In the genomic region with DNA sequence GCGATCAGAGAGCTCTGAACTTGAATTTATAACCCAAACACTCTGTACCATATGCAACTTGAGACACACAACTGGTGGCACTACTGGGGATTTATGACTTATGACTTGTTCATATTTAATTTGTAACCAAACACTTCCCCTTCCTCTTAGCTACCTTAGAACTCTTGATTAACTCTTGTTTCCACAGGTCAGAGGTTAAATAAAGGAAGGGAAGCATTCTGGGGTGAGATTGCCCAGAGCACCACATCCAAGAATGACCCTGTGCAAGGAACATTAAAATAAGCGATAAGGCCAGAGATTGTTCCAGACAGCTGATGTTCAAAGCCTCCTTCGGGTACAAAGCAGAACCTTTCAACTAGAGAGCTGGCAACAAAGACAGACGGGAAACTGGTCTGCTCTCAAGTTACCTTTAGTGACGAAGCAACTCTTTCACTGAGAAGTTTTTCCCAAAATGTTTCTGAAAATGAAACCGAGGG, we compare ENCODE assay signal across 13 cellular contexts.
DNase-seq lines count a peak whose midpoint lies in the region; FAIRE-seq and TF ChIP-seq lines count a peak whose summit lies in the region.
"Had no signal": no experiment of that assay in that cellular context is flagged by ENCODE, and none has a peak within 500 bp of the region (broad histone marks: within the 10 kb centered on the region; RNA-seq: fewer than 3 reads in every experiment).

No MANE protein-coding gene starts in this region.

- no peak overlapping the region for H4K91ac ChIP-seq in H1 (replicated peaks; ENCODE audit: insufficient read length, low read length)

- no peaks in the 10 kb centered on the region for H4K20me1 ChIP-seq in H1 (replicated peaks in 1 of 2; ENCODE audit: control insufficient read depth in 1 of 2, insufficient read depth in 2 of 2, low read length in 2 of 2)

- no peak overlapping the region for H2BK5ac ChIP-seq in H1 (ENCODE audit: low read depth, low read length)

- no peak overlapping the region for H3K4me3 ChIP-seq in H1 (ENCODE audit: extremely low read depth in 1 of 4, insufficient read depth in 2 of 4, low read depth in 3 of 4, low read length in 4 of 4)
- H3K4me3 ChIP-seq in stomach = no peak overlapping the region
- H3K4me3 ChIP-seq: GM23248 had no signal

- H3K27ac ChIP-seq in H1 (ENCODE audit: low read depth, low read length) (no peak overlapping the region), stomach (no peak overlapping the region)
- H3K27ac ChIP-seq: GM23248 had no signal

- 84% methylated on average over 6 of the region's 6 CpGs; no CpG with 5 or more reads in 1 of the 2 experiments for WGBS in H1 (ENCODE audit: extremely low coverage in 1 of 2, insufficient coverage in 1 of 2, insufficient read length in 1 of 2, insufficient replicate concordance in 2 of 2, low coverage in 1 of 2, low lambda C conversion rate in 2 of 2, missing lambda C conversion rate in 1 of 2), 2 experiments
- WGBS in stomach, 5 donors = 22 to 55% (median 44%) methylated on average over 6 of the region's 6 CpGs

- TF ChIP-seq CTCF in H1 (IDR thresholded peaks at IDR 0.05; ENCODE audit: control extremely low read depth in 1 of 3, insufficient read depth in 1 of 3, low read depth in 1 of 3, low read length in 3 of 3) (no peak), stomach (IDR thresholded peaks at IDR 0.05) (no peak), mesothelial cell of epicardium (IDR thresholded peaks at IDR 0.05; ENCODE audit: unreplicated experiment) (no peak)

- no peak overlapping the region for H2AFZ ChIP-seq in H1 (ENCODE audit: low read length)
- H2AFZ ChIP-seq: GM23248 had no signal

- H2AK5ac ChIP-seq in H1 (ENCODE audit: low read depth, low read length) = no peak overlapping the region

- FAIRE-seq in H1 (lab: Jason Lieb, UNC) = peak; percentile 62
- FAIRE-seq: G401.6 had no signal

- no peak overlapping the region for H4K5ac ChIP-seq in H1 (ENCODE audit: insufficient read length, low read depth, low read length)

- H3K27me3 Mint-ChIP-seq in activated naive CD4-positive, alpha-beta T cell treated with anti-CD3 and anti-CD28 coated beads for 36 hours (ENCODE audit: low read depth) = no peaks in the 10 kb centered on the region
- peaks cover 62% of the 10 kb centered on the region for H3K27me3 Mint-ChIP-seq in mesothelial cell of epicardium (ENCODE audit: low read depth)

- H3K23ac ChIP-seq in H1 (ENCODE audit: insufficient read length) = no peak overlapping the region

- no peak for TF ChIP-seq RAD21 in H1 (IDR thresholded peaks at IDR 0.05 in 1 of 2, conservative IDR thresholded peaks at IDR 0.05 in 1 of 2; ENCODE audit: low read depth in 2 of 2, low read length in 2 of 2)

- no peak overlapping the region for H3K56ac ChIP-seq in H1 (replicated peaks; ENCODE audit: insufficient read length, low read depth, low read length)

- no peak overlapping the region for H3K14ac ChIP-seq in H1 (ENCODE audit: insufficient read length)

- POLR2A ChIA-PET in H1 (lab: Charles Lee; ENCODE audit: partially characterized antibody) = interaction anchor here (1.1 kb wide), 1 partner anchor 11 kb away, joined by 3 read pairs; no protein-coding TSS in a partner anchor

- H2BK120ac ChIP-seq in H1 (replicated peaks; ENCODE audit: low read depth, low read length) = no peak overlapping the region

- no peaks in the 10 kb centered on the region for H3K27me3 ChIP-seq in H1 (replicated peaks in 1 of 4; ENCODE audit: control insufficient read depth in 3 of 4, extremely low read depth in 1 of 4, insufficient read depth in 3 of 4, low read length in 3 of 4)
- H3K27me3 ChIP-seq in stomach = no peaks in the 10 kb centered on the region

- no peak overlapping the region for H3K4ac ChIP-seq in H1 (replicated peaks; ENCODE audit: insufficient read length, low read depth, low read length)

- no peaks in the 10 kb centered on the region for H3K9me3 Mint-ChIP-seq in activated naive CD4-positive, alpha-beta T cell treated with anti-CD3 and anti-CD28 coated beads for 36 hours
- H3K9me3 Mint-ChIP-seq in mesothelial cell of epicardium = peaks cover 5% of the 10 kb centered on the region
- H3K9me3 Mint-ChIP-seq: neural crest cell had no signal

- H3K4me1 Mint-ChIP-seq in activated naive CD4-positive, alpha-beta T cell treated with anti-CD3 and anti-CD28 coated beads for 36 hours (ENCODE audit: low read depth) = peaks cover 59% of the 10 kb centered on the region
- peaks cover 12% of the 10 kb centered on the region for H3K4me1 Mint-ChIP-seq in mesothelial cell of epicardium

- no peak for DNase-seq in activated naive CD4-positive, alpha-beta T cell treated with anti-CD3 and anti-CD28 coated beads for 36 hours
- DNase-seq in activated naive CD4-positive, alpha-beta T cell treated with Interleukin-2 at 50 U/mL for 16 hours = no peak
- DNase-seq in NCI-H510A (lab: John Stamatoyannopoulos, UW) (peak; percentile 26), H1 (ENCODE audit: low read depth in 1 of 2, low spot score in 2 of 2) (no peak), stomach (peak; percentile 31), RKO (ENCODE audit: low spot score) (no peak), mesothelial cell of epicardium (ENCODE audit: low spot score in 2 of 2, unreplicated experiment in 2 of 2) (no peak), superior temporal gyrus (ENCODE audit: extremely low spot score) (no peak)
- DNase-seq: GM23248; stimulated activated naive CD8-positive, alpha-beta T cell treated with anti-CD3 and anti-CD28 coated beads, Interleukin-15, Interleukin-2, amounts not matched to agents 100 U/mL and 50 U/mL, for 24 hours; T-helper 1 cell had no signal

- H3K4me3 Mint-ChIP-seq in activated naive CD4-positive, alpha-beta T cell treated with anti-CD3 and anti-CD28 coated beads for 36 hours = no peak overlapping the region
- H3K4me3 Mint-ChIP-seq in mesothelial cell of epicardium = no peak overlapping the region
- H3K4me3 Mint-ChIP-seq: neural crest cell had no signal

- no peak overlapping the region for H4K8ac ChIP-seq in H1 (ENCODE audit: extremely low read depth, insufficient read depth, low read length)

- no peaks in the 10 kb centered on the region for H3K79me2 ChIP-seq in H1 (ENCODE audit: control insufficient read depth in 1 of 2, insufficient read depth in 2 of 2, low read length in 2 of 2)

- H3K18ac ChIP-seq in H1 (ENCODE audit: extremely low read depth, low read length) = no peak overlapping the region

- H3K4me2 ChIP-seq in H1 (ENCODE audit: insufficient read depth in 1 of 2, low read depth in 2 of 2, low read length in 2 of 2) = no peak overlapping the region

- H3K9ac ChIP-seq in H1 (replicated peaks in 1 of 4; ENCODE audit: extremely low read depth in 1 of 4, low read depth in 3 of 4, low read length in 3 of 4) = no peak overlapping the region
- H3K9ac ChIP-seq: GM23248 had no signal

- H2BK12ac ChIP-seq in H1 (ENCODE audit: low read depth, low read length) = no peak overlapping the region

- H3K4me1 ChIP-seq in H1 (replicated peaks in 1 of 4; ENCODE audit: control insufficient read depth in 3 of 4, insufficient read depth in 4 of 4, low read length in 3 of 4) = peaks cover 0 to 3% (median 0%) of the 10 kb centered on the region in 4 experiments; a peak in 2 of 7 replicates
- peaks cover 8 to 25% (median 16%) of the 10 kb centered on the region in 4 donors for H3K4me1 ChIP-seq in stomach

- H3K36me3 ChIP-seq in H1 (ENCODE audit: control insufficient read depth in 2 of 4, insufficient read depth in 4 of 4, low read length in 3 of 4) (no peaks in the 10 kb centered on the region), stomach (no peaks in the 10 kb centered on the region)

- H3K9me3 ChIP-seq in H1 (ENCODE audit: insufficient read depth in 2 of 2, low read depth in 1 of 2, low read length in 1 of 2) (no peaks in the 10 kb centered on the region), stomach (no peaks in the 10 kb centered on the region)

- intact Hi-C loops in activated naive CD4-positive, alpha-beta T cell treated with anti-CD3 and anti-CD28 coated beads for 36 hours (cut with micrococcal nuclease) = loop anchor here (2.0 to 5.0 kb wide), 2 partner anchors 50 to 240 kb away; no protein-coding TSS in a partner anchor
- intact Hi-C loops in stomach (cut with DNase I; ENCODE audit: low total_unique reads) = no loop called here

- H2BK20ac ChIP-seq in H1 (ENCODE audit: low read length) = no peak overlapping the region

- H3K36me3 Mint-ChIP-seq in activated naive CD4-positive, alpha-beta T cell treated with anti-CD3 and anti-CD28 coated beads for 36 hours (ENCODE audit: low read depth) = peaks cover 11% of the 10 kb centered on the region
- H3K36me3 Mint-ChIP-seq in mesothelial cell of epicardium = peaks cover 10% of the 10 kb centered on the region

- CTCF ChIA-PET in activated naive CD4-positive, alpha-beta T cell treated with anti-CD3 and anti-CD28 coated beads for 36 hours (lab: Charles Lee) = interaction anchor here (0.6 kb wide), 1 partner anchor 278 kb away, joined by 3 read pairs; no protein-coding TSS in a partner anchor
- CTCF ChIA-PET in H1 (lab: Charles Lee; ENCODE audit: partially characterized antibody) = no interaction called here

- TF ChIP-seq POLR2A in H1 (IDR thresholded peaks at IDR 0.05; ENCODE audit: control extremely low read depth in 1 of 2, low read depth in 2 of 2, low read length in 2 of 2) = no peak
- no peak for TF ChIP-seq POLR2A in stomach (IDR thresholded peaks at IDR 0.05)

- TF ChIP-seq EP300 in H1 (IDR thresholded peaks at IDR 0.05; ENCODE audit: borderline replicate concordance in 1 of 2, low read depth in 2 of 2, low read length in 2 of 2) (no peak), stomach (IDR thresholded peaks at IDR 0.05) (no peak)

- H3K27ac Mint-ChIP-seq in activated naive CD4-positive, alpha-beta T cell treated with anti-CD3 and anti-CD28 coated beads for 36 hours = peak overlapping the region; percentile 55
- H3K27ac Mint-ChIP-seq in mesothelial cell of epicardium = no peak overlapping the region

- H3K79me1 ChIP-seq in H1 (ENCODE audit: low read depth, low read length) = no peaks in the 10 kb centered on the region; the same call in 1 of the 2 replicates

- H2BK15ac ChIP-seq in H1 (ENCODE audit: low read length) = no peak overlapping the region

- H3K23me2 ChIP-seq in H1 (ENCODE audit: low read depth, low read length) = no peaks in the 10 kb centered on the region

TF ChIP-seq in H1, 55 proteins besides CTCF, POLR2A, EP300 and RAD21 (continues in another document):
- TF ChIP-seq ZNF274 (IDR thresholded peaks at IDR 0.05; ENCODE audit: borderline replicate concordance, extremely low read depth, low read length) (no peak), SAP30 (IDR thresholded peaks at IDR 0.05; ENCODE audit: insufficient read depth, insufficient replicate concordance, low read length) (no peak), TCF12 (IDR thresholded peaks at IDR 0.05; ENCODE audit: low read depth, low read length) (no peak), CEBPB (IDR thresholded peaks at IDR 0.05; ENCODE audit: low read depth, low read length) (no peak), BCL11A (IDR thresholded peaks at IDR 0.05; ENCODE audit: low read depth in 2 of 2, low read length in 2 of 2) (no peak), SUZ12 (IDR thresholded peaks at IDR 0.05; ENCODE audit: low read length) (no peak), BRCA1 (IDR thresholded peaks at IDR 0.05; ENCODE audit: low read depth, low read length) (no peak)

Comparison
In these comparisons a context has a peak if more than half of its experiments do, and no peak if none do; other contexts are left out.
1. DNase-seq: peak in NCI-H510A (single experiment) and stomach (single experiment); none in activated naive CD4-positive, alpha-beta T cell treated with anti-CD3 and anti-CD28 coated beads for 36 hours (single experiment), activated naive CD4-positive, alpha-beta T cell treated with Interleukin-2 at 50 U/mL for 16 hours (single experiment), H1 (0 of 2), RKO (single experiment), mesothelial cell of epicardium (0 of 2) and superior temporal gyrus (single experiment).